ENCODE assay signal across 8 cellular contexts in genomic region chr17:42287305-42288077, GRCh38. TPM values are rescaled to one million over a fixed set of nuclear protein-coding genes. Genes with fewer than 3 reads are reported as not detected.
DNase-seq lines count a peak whose midpoint lies in the region; ATAC-seq and TF ChIP-seq lines count a peak whose summit lies in the region.

No MANE protein-coding gene starts in this region.

- no peak overlapping the region for H4K5ac ChIP-seq in mesendoderm (ENCODE audit: low read length)

- H3K56ac ChIP-seq in mesendoderm (ENCODE audit: low read length), result peak overlapping the region; percentile 78

- ATAC-seq in HG02588 (IDR thresholded peaks at IDR 0.05; ENCODE audit: unreplicated experiment), result peak; percentile 25
- peak; percentile 40 for ATAC-seq in stimulated activated naive CD8-positive, alpha-beta T cell treated with anti-CD3 and anti-CD28 coated beads, Interleukin-15, Interleukin-2, amounts not matched to agents 100 U/mL and 50 U/mL, for 24 hours
- ATAC-seq in HG02870 (IDR thresholded peaks at IDR 0.05; ENCODE audit: unreplicated experiment), result no peak

- H4K20me1 ChIP-seq in BLaER1 treated with 17β-estradiol and CSF1 and Interleukin-3, amounts not matched to agents 10 nM and 100 nM, result peaks cover 0 to 25% (median 13%) of the 10 kb centered on the region in 11 experiments; a peak in 10 of 22 replicates

- H3K4me2 ChIP-seq in BLaER1 treated with 17β-estradiol and CSF1 and Interleukin-3, amounts not matched to agents 10 nM and 100 nM, result peak overlapping the region; percentile 81 to 98 (median 92)
- H3K4me2 ChIP-seq in mesendoderm (ENCODE audit: low read length), result peak overlapping the region; percentile 36

- peak overlapping the region; percentile 62 to 82 (median 70) for H3K4me3 ChIP-seq in BLaER1 treated with 17β-estradiol and CSF1 and Interleukin-3, amounts not matched to agents 10 nM and 100 nM
- peak overlapping the region; percentile 38 for H3K4me3 ChIP-seq in WI38 (ENCODE audit: low read depth, low read length)
- H3K4me3 ChIP-seq in mesendoderm (ENCODE audit: low read length), result no peak overlapping the region

- H3K79me1 ChIP-seq in mesendoderm (ENCODE audit: low read length), result no peaks in the 10 kb centered on the region

- peak overlapping the region; percentile 70 for H3K18ac ChIP-seq in mesendoderm (ENCODE audit: low read length)

- H2BK120ac ChIP-seq in mesendoderm (ENCODE audit: low read depth, low read length), result no peak overlapping the region

- H3K23ac ChIP-seq in mesendoderm (ENCODE audit: low read length), result no peak overlapping the region

- no peaks in the 10 kb centered on the region for H3K79me2 ChIP-seq in mesendoderm (ENCODE audit: control insufficient read depth, insufficient read depth, low read length)

- H2AK5ac ChIP-seq in mesendoderm (ENCODE audit: low read length), result no peak overlapping the region

- peak overlapping the region; percentile 58 for H3K4ac ChIP-seq in mesendoderm (ENCODE audit: low read depth, low read length)

- peak overlapping the region; percentile 72 to 91 (median 82) for H3K9ac ChIP-seq in BLaER1 treated with 17β-estradiol and CSF1 and Interleukin-3, amounts not matched to agents 10 nM and 100 nM
- peak overlapping the region; percentile 24 for H3K9ac ChIP-seq in mesendoderm (ENCODE audit: low read length)

- H3K36me3 ChIP-seq in BLaER1 treated with 17β-estradiol and CSF1 and Interleukin-3, amounts not matched to agents 10 nM and 100 nM, result peaks cover 0 to 27% (median 8%) of the 10 kb centered on the region in 11 experiments; a peak in 11 of 22 replicates
- H3K36me3 ChIP-seq in mesendoderm (ENCODE audit: control insufficient read depth, insufficient read depth, low read length), result no peaks in the 10 kb centered on the region

- TF ChIP-seq CTCF in WI38 (IDR thresholded peaks at IDR 0.05; ENCODE audit: low read depth, low read length), result no peak

- peak overlapping the region; percentile 73 to 90 (median 82) for H3K27ac ChIP-seq in BLaER1 treated with 17β-estradiol and CSF1 and Interleukin-3, amounts not matched to agents 10 nM and 100 nM
- no peak overlapping the region for H3K27ac ChIP-seq in mesendoderm (ENCODE audit: low read depth, low read length)

- peaks cover 0 to 4% (median 0%) of the 10 kb centered on the region in 11 experiments; a peak in 2 of 22 replicates for H3K27me3 ChIP-seq in BLaER1 treated with 17β-estradiol and CSF1 and Interleukin-3, amounts not matched to agents 10 nM and 100 nM
- peaks cover 3% of the 10 kb centered on the region for H3K27me3 ChIP-seq in mesendoderm (ENCODE audit: insufficient read depth, low read length, poor library complexity)

- no peak overlapping the region for H2BK5ac ChIP-seq in mesendoderm (ENCODE audit: low read length)

- peaks cover 41 to 62% (median 48%) of the 10 kb centered on the region in 10 experiments for H3K4me1 ChIP-seq in BLaER1 treated with 17β-estradiol and CSF1 and Interleukin-3, amounts not matched to agents 10 nM and 100 nM
- H3K4me1 ChIP-seq in mesendoderm (ENCODE audit: control insufficient read depth, low read depth, low read length), result no peaks in the 10 kb centered on the region

- WGBS in mesendoderm (ENCODE audit: extremely low coverage, insufficient coverage, low lambda C conversion rate), result no CpG with 5 or more reads among the region's 20 CpGs

- H4K8ac ChIP-seq in mesendoderm (ENCODE audit: low read depth, low read length), result no peak overlapping the region

- no peaks in the 10 kb centered on the region for H3K9me3 ChIP-seq in BLaER1 treated with 17β-estradiol and CSF1 and Interleukin-3, amounts not matched to agents 10 nM and 100 nM (replicated peaks in 1 of 11)

- H2BK15ac ChIP-seq in mesendoderm (replicated peaks; ENCODE audit: low read depth), result no peak overlapping the region

- peak; percentile 44 for DNase-seq in ecto neural progenitor cell (ENCODE audit: low spot score)
- no peak for DNase-seq in mesendoderm
- DNase-seq in stimulated activated naive CD8-positive, alpha-beta T cell treated with anti-CD3 and anti-CD28 coated beads, Interleukin-15, Interleukin-2, amounts not matched to agents 100 U/mL and 50 U/mL, for 24 hours, result peak; percentile 64
- DNase-seq in NCI-H1417 treated with DMSO at 0.1 percent for 48 hours (lab: John Stamatoyannopoulos, UW), result no peak

RNA-seq across cellular contexts. Expression of gene STAT5A, which starts 0.8 kb away (rescaled TPM):
- 1.7 TPM for polyA plus RNA-seq in mesendoderm (2013, experiment 1 of 2)
- 1.7 TPM for polyA plus RNA-seq in mesendoderm (2013, experiment 2 of 2)

RNA-seq across cellular contexts. Expression of gene STAT5B, which starts 11.3 kb away (rescaled TPM):
- 24.3 TPM for polyA plus RNA-seq in mesendoderm (2013, experiment 1 of 2)
- polyA plus RNA-seq in mesendoderm (2013, experiment 2 of 2), result 26.6 TPM

Comparison
In these comparisons a context has a peak if more than half of its experiments do, and no peak if none do; other contexts are left out.
1. DNase-seq: peak in ecto neural progenitor cell (single experiment) and stimulated activated naive CD8-positive, alpha-beta T cell treated with anti-CD3 and anti-CD28 coated beads, Interleukin-15, Interleukin-2, amounts not matched to agents 100 U/mL and 50 U/mL, for 24 hours (single experiment); none in mesendoderm (single experiment) and NCI-H1417 treated with DMSO at 0.1 percent for 48 hours (single experiment).